Comparison of ENCODE assay signal across 11 cellular contexts in the genomic region with DNA sequence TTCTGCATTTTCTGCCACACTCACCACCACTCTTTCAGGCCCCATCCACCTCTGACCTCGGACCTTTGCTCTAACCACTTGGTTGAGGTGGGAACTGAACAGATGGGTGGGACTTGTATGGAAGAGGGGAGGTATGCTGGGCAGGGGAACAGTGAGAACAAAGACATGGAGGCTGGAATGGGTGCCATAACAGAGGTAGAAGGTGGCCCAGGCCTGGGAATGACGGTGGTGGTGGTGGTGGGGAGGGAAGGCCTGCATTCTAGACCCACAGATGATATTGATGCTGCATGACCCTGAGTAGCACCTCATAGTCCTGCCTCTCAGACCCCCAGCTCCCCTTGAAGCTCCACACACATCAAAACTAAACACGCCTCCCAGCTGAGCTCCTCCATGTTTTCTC.
"Had no signal": no experiment of that assay in that cellular context is flagged by ENCODE, and none has a peak within 500 bp of the region (broad histone marks: within the 10 kb centered on the region; RNA-seq: fewer than 3 reads in every experiment).

No MANE protein-coding gene starts in this region.

- H3K36me3 Mint-ChIP-seq: activated naive CD8-positive, alpha-beta T cell treated with anti-CD3 and anti-CD28 coated beads for 36 hours had no signal

- H3K27ac ChIP-seq: brain microvascular endothelial cell, esophagus squamous epithelium, vagina had no signal

- H3K4me3 ChIP-seq: dorsolateral prefrontal cortex, esophagus squamous epithelium, vagina had no signal

- ATAC-seq: activated CD4-positive, CD25-positive, alpha-beta regulatory T cell treated with anti-CD3 and anti-CD28 coated beads, Interleukin-2, amount 50 U/mL, for 24 hours; right cardiac atrium had no signal

- H3K9me3 ChIP-seq: esophagus squamous epithelium, vagina had no signal

- H3K27me3 ChIP-seq: brain microvascular endothelial cell, dorsolateral prefrontal cortex, vagina had no signal

- DNase-seq: activated naive CD8-positive, alpha-beta T cell treated with anti-CD3 and anti-CD28 coated beads for 36 hours; brain microvascular endothelial cell; dorsolateral prefrontal cortex; esophagus squamous epithelium; foreskin fibroblast; right cardiac atrium; stimulated activated CD4-positive, alpha-beta T cell treated with anti-CD3 and anti-CD28 coated beads, Interleukin-2, amount 100 ng/mL, for 24 hours; stimulated activated naive CD4-positive, alpha-beta T cell; T-helper 2 cell had no signal

- H3K36me3 ChIP-seq: brain microvascular endothelial cell, esophagus squamous epithelium, vagina had no signal

- H3K9me3 Mint-ChIP-seq: activated naive CD8-positive, alpha-beta T cell treated with anti-CD3 and anti-CD28 coated beads for 36 hours had no signal

- H3K4me1 ChIP-seq: vagina had no signal

- H3K4me3 Mint-ChIP-seq: activated naive CD8-positive, alpha-beta T cell treated with anti-CD3 and anti-CD28 coated beads for 36 hours had no signal

- H3K27me3 Mint-ChIP-seq: activated naive CD8-positive, alpha-beta T cell treated with anti-CD3 and anti-CD28 coated beads for 36 hours had no signal

- H3K4me1 Mint-ChIP-seq: activated naive CD8-positive, alpha-beta T cell treated with anti-CD3 and anti-CD28 coated beads for 36 hours had no signal
